Comparison of ENCODE assay signal across 17 cellular contexts in the genomic region with DNA sequence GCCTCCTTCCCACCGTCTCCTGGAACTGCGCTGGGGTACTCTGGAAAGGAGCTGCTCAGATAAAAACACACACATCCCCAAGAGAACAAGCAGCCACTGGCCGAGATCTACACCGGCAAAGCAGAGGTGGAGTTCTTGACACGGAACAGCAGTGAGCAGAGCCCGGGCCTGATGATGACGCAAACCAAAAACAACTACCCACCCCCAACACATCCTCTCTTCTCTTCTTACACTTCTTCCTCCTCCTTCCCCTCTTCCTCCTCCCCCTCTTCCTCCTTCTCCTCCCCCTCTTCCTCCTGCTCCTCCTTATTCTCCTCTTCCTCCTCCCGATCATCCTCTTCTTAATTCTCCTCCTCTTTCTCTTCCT. TPM values are rescaled to one million over a fixed set of nuclear protein-coding genes. Genes with fewer than 3 reads are reported as not detected.
DNase-seq lines count a peak whose midpoint lies in the region; ATAC-seq and TF ChIP-seq lines count a peak whose summit lies in the region.
"Had no signal": no experiment of that assay in that cellular context is flagged by ENCODE, and none has a peak within 500 bp of the region (broad histone marks: within the 10 kb centered on the region; RNA-seq: fewer than 3 reads in every experiment).

No MANE protein-coding gene starts in this region.

- H3K27ac ChIP-seq in GM23338 (ENCODE audit: low read depth) (no peak overlapping the region), lower lobe of right lung (no peak overlapping the region)
- H3K27ac ChIP-seq: uterus had no signal

- H3K4me2 ChIP-seq in GM23338 = no peak overlapping the region

- no peaks in the 10 kb centered on the region for H3K9me3 Mint-ChIP-seq in natural killer cell treated with Interleukin-12 subunit alpha and Interleukin-12 subunit beta and Interleukin-15 and Interleukin-18, amount 100 ng/mL, for 72 hours
- no peaks in the 10 kb centered on the region for H3K9me3 Mint-ChIP-seq in GM23338
- H3K9me3 Mint-ChIP-seq: neural crest cell had no signal

- H3K36me3 ChIP-seq in GM23338 (ENCODE audit: insufficient read depth) (no peaks in the 10 kb centered on the region), lower lobe of right lung (no peaks in the 10 kb centered on the region)
- H3K36me3 ChIP-seq: BE2C, HAP-1, uterus had no signal

- H3K4me3 Mint-ChIP-seq in natural killer cell treated with Interleukin-12 subunit alpha and Interleukin-12 subunit beta and Interleukin-15 and Interleukin-18, amount 100 ng/mL, for 72 hours = no peak overlapping the region
- no peak overlapping the region for H3K4me3 Mint-ChIP-seq in GM23338
- H3K4me3 Mint-ChIP-seq: neural crest cell had no signal

- no peaks in the 10 kb centered on the region for H3K36me3 Mint-ChIP-seq in natural killer cell treated with Interleukin-12 subunit alpha and Interleukin-12 subunit beta and Interleukin-15 and Interleukin-18, amount 100 ng/mL, for 72 hours
- no peaks in the 10 kb centered on the region for H3K36me3 Mint-ChIP-seq in GM23338 (ENCODE audit: low read depth)

- TF ChIP-seq CTCF in NB4 (IDR thresholded peaks at IDR 0.05; ENCODE audit: low read depth, low read length) = no peak
- no peak for TF ChIP-seq CTCF in GM23338 (conservative IDR thresholded peaks at IDR 0.05; ENCODE audit: low read depth in 2 of 2)
- TF ChIP-seq CTCF in lower lobe of right lung (IDR thresholded peaks at IDR 0.05) = no peak

- no peak overlapping the region for H2AFZ ChIP-seq in GM23338

- H3K9me2 ChIP-seq in GM23338 (ENCODE audit: insufficient read depth) = no peaks in the 10 kb centered on the region

- no peaks in the 10 kb centered on the region for H3K79me2 ChIP-seq in GM23338 (replicated peaks; ENCODE audit: insufficient read depth)

- H3K9me3 ChIP-seq in lower lobe of right lung = no peaks in the 10 kb centered on the region
- H3K9me3 ChIP-seq: BE2C, HAP-1, uterus had no signal

- no peak overlapping the region for H3K27ac Mint-ChIP-seq in natural killer cell treated with Interleukin-12 subunit alpha and Interleukin-12 subunit beta and Interleukin-15 and Interleukin-18, amount 100 ng/mL, for 72 hours
- H3K27ac Mint-ChIP-seq in GM23338 = no peak overlapping the region

- ATAC-seq in natural killer cell treated with Interleukin-12 subunit alpha and Interleukin-12 subunit beta and Interleukin-15 and Interleukin-18, amount 100 ng/mL, for 72 hours = no peak
- ATAC-seq in GM23338 = no peak
- no peak for ATAC-seq in lower lobe of right lung

- H4K20me1 ChIP-seq in GM23338 (replicated peaks; ENCODE audit: insufficient read depth) = no peaks in the 10 kb centered on the region

- H3K4me3 ChIP-seq in NB4 (ENCODE audit: low read depth, low read length) (no peak overlapping the region), GM23338 (no peak overlapping the region), lower lobe of right lung (no peak overlapping the region)
- H3K4me3 ChIP-seq: HAP-1, uterus had no signal

- peaks cover 0 to 5% of the 10 kb centered on the region in 2 donors for H3K27me3 Mint-ChIP-seq in natural killer cell treated with Interleukin-12 subunit alpha and Interleukin-12 subunit beta and Interleukin-15 and Interleukin-18, amount 100 ng/mL, for 72 hours
- peaks cover 7% of the 10 kb centered on the region for H3K27me3 Mint-ChIP-seq in GM23338 (ENCODE audit: insufficient read depth, low read depth, poor library complexity)

- H3K4me1 ChIP-seq in GM23338 (ENCODE audit: insufficient read depth) (no peaks in the 10 kb centered on the region), lower lobe of right lung (no peaks in the 10 kb centered on the region)
- H3K4me1 ChIP-seq: BE2C, HAP-1, uterus had no signal

- peak; percentile 1 for DNase-seq in stimulated activated CD4-positive, alpha-beta T cell treated with anti-CD3 and anti-CD28 coated beads, Interleukin-1b, Interleukin-23, amount 100 ng/mL, for 48 hours
- no peak for DNase-seq in stimulated activated CD4-positive, alpha-beta T cell treated with anti-CD3 and anti-CD28 coated beads, Interleukin-2, amount 100 ng/mL, for 48 hours
- DNase-seq in NB4 (ENCODE audit: low read depth) (peak; percentile 28), fibroblast of gingiva (ENCODE audit: low read depth) (peak; percentile 0), D341Med (ENCODE audit: low spot score) (no peak), GM23338 (ENCODE audit: low spot score) (no peak), lower lobe of right lung (no peak)
- DNase-seq in natural killer cell treated with Interleukin-12 subunit alpha and Interleukin-12 subunit beta and Interleukin-15 and Interleukin-18, amount 100 ng/mL, for 72 hours (ENCODE audit: low spot score) = no peak
- DNase-seq: activated CD4-positive, CD25-positive, alpha-beta regulatory T cell treated with anti-CD3 and anti-CD28 coated beads, Interleukin-2, amount 50 U/mL, for 72 hours; BE2C; cortex of kidney; KG1; NCI-H2227 treated with DMSO at 0.1 percent for 48 hours; uterus had no signal

- no peak for TF ChIP-seq POLR2A in NB4 (IDR thresholded peaks at IDR 0.05; ENCODE audit: extremely low read depth, insufficient read length)

- H3K27me3 ChIP-seq in GM23338 (ENCODE audit: insufficient read depth) (no peaks in the 10 kb centered on the region), lower lobe of right lung (ENCODE audit: low read depth) (no peaks in the 10 kb centered on the region)
- H3K27me3 ChIP-seq: BE2C, uterus had no signal

- intact Hi-C loops in lower lobe of right lung (cut with DNase I) = no loop called here

- H3F3A ChIP-seq in GM23338 (replicated peaks; ENCODE audit: low read depth) = no peaks in the 10 kb centered on the region

- peaks cover 0 to 4% of the 10 kb centered on the region in 2 donors for H3K4me1 Mint-ChIP-seq in natural killer cell treated with Interleukin-12 subunit alpha and Interleukin-12 subunit beta and Interleukin-15 and Interleukin-18, amount 100 ng/mL, for 72 hours (ENCODE audit: low read depth in 2 of 2)
- peaks cover 3% of the 10 kb centered on the region for H3K4me1 Mint-ChIP-seq in GM23338
- H3K4me1 Mint-ChIP-seq: neural crest cell had no signal

TF ChIP-seq in GM23338, 12 proteins besides CTCF, POLR2A, EP300 and RAD21:
- TF ChIP-seq NANOG (IDR thresholded peaks at IDR 0.05; ENCODE audit: borderline replicate concordance) (no peak), POLR2AphosphoS5 (IDR thresholded peaks at IDR 0.05; ENCODE audit: low read depth) (no peak), STAT1 (IDR thresholded peaks at IDR 0.05; ENCODE audit: unreplicated experiment) (no peak), JUNB (IDR thresholded peaks at IDR 0.05; ENCODE audit: unreplicated experiment) (no peak)
- TF ChIP-seq, protein P1, sequence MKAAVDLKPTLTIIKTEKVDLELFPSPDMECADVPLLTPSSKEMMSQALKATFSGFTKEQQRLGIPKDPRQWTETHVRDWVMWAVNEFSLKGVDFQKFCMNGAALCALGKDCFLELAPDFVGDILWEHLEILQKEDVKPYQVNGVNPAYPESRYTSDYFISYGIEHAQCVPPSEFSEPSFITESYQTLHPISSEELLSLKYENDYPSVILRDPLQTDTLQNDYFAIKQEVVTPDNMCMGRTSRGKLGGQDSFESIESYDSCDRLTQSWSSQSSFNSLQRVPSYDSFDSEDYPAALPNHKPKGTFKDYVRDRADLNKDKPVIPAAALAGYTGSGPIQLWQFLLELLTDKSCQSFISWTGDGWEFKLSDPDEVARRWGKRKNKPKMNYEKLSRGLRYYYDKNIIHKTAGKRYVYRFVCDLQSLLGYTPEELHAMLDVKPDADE (IDR thresholded peaks at IDR 0.05) = no peak
- TF ChIP-seq, protein P2, sequence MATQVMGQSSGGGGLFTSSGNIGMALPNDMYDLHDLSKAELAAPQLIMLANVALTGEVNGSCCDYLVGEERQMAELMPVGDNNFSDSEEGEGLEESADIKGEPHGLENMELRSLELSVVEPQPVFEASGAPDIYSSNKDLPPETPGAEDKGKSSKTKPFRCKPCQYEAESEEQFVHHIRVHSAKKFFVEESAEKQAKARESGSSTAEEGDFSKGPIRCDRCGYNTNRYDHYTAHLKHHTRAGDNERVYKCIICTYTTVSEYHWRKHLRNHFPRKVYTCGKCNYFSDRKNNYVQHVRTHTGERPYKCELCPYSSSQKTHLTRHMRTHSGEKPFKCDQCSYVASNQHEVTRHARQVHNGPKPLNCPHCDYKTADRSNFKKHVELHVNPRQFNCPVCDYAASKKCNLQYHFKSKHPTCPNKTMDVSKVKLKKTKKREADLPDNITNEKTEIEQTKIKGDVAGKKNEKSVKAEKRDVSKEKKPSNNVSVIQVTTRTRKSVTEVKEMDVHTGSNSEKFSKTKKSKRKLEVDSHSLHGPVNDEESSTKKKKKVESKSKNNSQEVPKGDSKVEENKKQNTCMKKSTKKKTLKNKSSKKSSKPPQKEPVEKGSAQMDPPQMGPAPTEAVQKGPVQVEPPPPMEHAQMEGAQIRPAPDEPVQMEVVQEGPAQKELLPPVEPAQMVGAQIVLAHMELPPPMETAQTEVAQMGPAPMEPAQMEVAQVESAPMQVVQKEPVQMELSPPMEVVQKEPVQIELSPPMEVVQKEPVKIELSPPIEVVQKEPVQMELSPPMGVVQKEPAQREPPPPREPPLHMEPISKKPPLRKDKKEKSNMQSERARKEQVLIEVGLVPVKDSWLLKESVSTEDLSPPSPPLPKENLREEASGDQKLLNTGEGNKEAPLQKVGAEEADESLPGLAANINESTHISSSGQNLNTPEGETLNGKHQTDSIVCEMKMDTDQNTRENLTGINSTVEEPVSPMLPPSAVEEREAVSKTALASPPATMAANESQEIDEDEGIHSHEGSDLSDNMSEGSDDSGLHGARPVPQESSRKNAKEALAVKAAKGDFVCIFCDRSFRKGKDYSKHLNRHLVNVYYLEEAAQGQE (IDR thresholded peaks at IDR 0.05; ENCODE audit: unreplicated experiment) = no peak

RNA-seq across cellular contexts. Expression of a gene that starts 4.6 kb away (rescaled TPM):
- total RNA-seq in natural killer cell treated with Interleukin-12 subunit alpha and Interleukin-12 subunit beta and Interleukin-15 and Interleukin-18, amount 100 ng/mL, for 72 hours = not detected
- total RNA-seq in GM23338 (2014; rRNA removed; shearing (Covaris generic)) = 0.49 and 0.62 TPM in 2 replicates
- 0.10 and 0.24 TPM in 2 replicates for polyA plus RNA-seq in GM23338 (2016; fragmentation: Nextera tagmentation; extraction: Ambion mirVana)
- 0.18 TPM for total RNA-seq in lower lobe of right lung
- total RNA-seq: glomerular endothelial cell, neural crest cell had no signal

Comparison
In these comparisons a context has a peak if more than half of its experiments do, and no peak if none do; other contexts are left out.
1. DNase-seq: peak in stimulated activated CD4-positive, alpha-beta T cell treated with anti-CD3 and anti-CD28 coated beads, Interleukin-1b, Interleukin-23, amount 100 ng/mL, for 48 hours (single experiment), NB4 (single experiment) and fibroblast of gingiva (single experiment); none in stimulated activated CD4-positive, alpha-beta T cell treated with anti-CD3 and anti-CD28 coated beads, Interleukin-2, amount 100 ng/mL, for 48 hours (0 of 2), D341Med (single experiment), natural killer cell treated with Interleukin-12 subunit alpha and Interleukin-12 subunit beta and Interleukin-15 and Interleukin-18, amount 100 ng/mL, for 72 hours (single experiment), GM23338 (single experiment) and lower lobe of right lung (single experiment).